11 cellular contexts compared by ENCODE assay signal in genomic region chr19:54035215-54036178, GRCh38. TPM values are rescaled to one million over a fixed set of nuclear protein-coding genes. Genes with fewer than 3 reads are reported as not detected.
A peak's percentile ranks its signal among the peaks of the same experiment; 100 is the strongest.
DNase-seq lines count a peak whose midpoint lies in the region; ATAC-seq and TF ChIP-seq lines count a peak whose summit lies in the region.
"Had no signal": no experiment of that assay in that cellular context is flagged by ENCODE, and none has a peak within 500 bp of the region (broad histone marks: within the 10 kb centered on the region; RNA-seq: fewer than 3 reads in every experiment).

No MANE protein-coding gene starts in this region.

- DNase-seq in ELR (ENCODE audit: low read depth) (peak; percentile 88), RWPE1 (ENCODE audit: low spot score) (peak; percentile 74), fibroblast of peridontal ligament (ENCODE audit: extremely low read depth) (peak; percentile 94), occipital lobe (lab: John Stamatoyannopoulos, UW) (peak; percentile 65), Right ventricle myocardium inferior (ENCODE audit: missing footprints) (no peak), nephron progenitor cell (no peak), NCI-H774 (lab: John Stamatoyannopoulos, UW) (no peak), GM13976 (ENCODE audit: low spot score) (no peak)
- DNase-seq: activated CD4-positive, alpha-beta T cell treated with anti-CD3 and anti-CD28 coated beads for 48 hours; DND-41; NK-92 treated with Interleukin-12 subunit alpha and Interleukin-12 subunit beta, amount 100 ng/mL, for 24 hours had no signal

- TF ChIP-seq CTCF in RWPE1 (conservative IDR thresholded peaks at IDR 0.05; ENCODE audit: low read depth) (no peak), nephron progenitor cell (IDR thresholded peaks at IDR 0.05) (no peak), GM13976 (IDR thresholded peaks at IDR 0.05; ENCODE audit: borderline replicate concordance, control extremely low read depth, extremely low read depth, insufficient read depth, missing control alignments) (no peak)

- in situ Hi-C loops in GM13976 (cut with MboI; ENCODE audit: low sequenced_read_pairs, unreplicated experiment), result no loop called here

- CTCF ChIA-PET in RWPE1 (lab: Yijun Ruan, JAX), result interaction anchor here (0.6 to 1.0 kb wide), 3 partner anchors 88 to 376 kb away, joined by 3 to 5 read pairs (median 4); no protein-coding TSS in a partner anchor

- no peaks in the 10 kb centered on the region for H3K36me3 Mint-ChIP-seq in nephron progenitor cell (ENCODE audit: low read depth)

- intact Hi-C loops in Right ventricle myocardium inferior (cut with DNase I), result no loop called here

- peaks cover 6% of the 10 kb centered on the region for H3K27me3 Mint-ChIP-seq in nephron progenitor cell (ENCODE audit: low read depth, poor library complexity)

- H3K27ac ChIP-seq in RWPE1, result peak overlapping the region; percentile 74

- H3K27ac Mint-ChIP-seq in nephron progenitor cell, result no peak overlapping the region

- H3K4me1 Mint-ChIP-seq in nephron progenitor cell, result peaks cover 14% of the 10 kb centered on the region

- no peak for ATAC-seq in Right ventricle myocardium inferior

- no peak overlapping the region for H3K4me3 Mint-ChIP-seq in nephron progenitor cell

- H3K9me3 Mint-ChIP-seq in nephron progenitor cell, result peaks cover 9% of the 10 kb centered on the region

- POLR2A ChIA-PET in RWPE1 (lab: Yijun Ruan, JAX; ENCODE audit: low non-redundant PET), result no interaction called here

RNA-seq across cellular contexts. Expression of gene VSTM1, which starts 28.2 kb away (rescaled TPM):
- total RNA-seq in occipital lobe (not detected), Right ventricle myocardium inferior (not detected)

RNA-seq across cellular contexts. Expression of gene CACNG6, which starts 44.1 kb away (rescaled TPM):
- total RNA-seq in occipital lobe (0.47 TPM), Right ventricle myocardium inferior (not detected)

RNA-seq across cellular contexts. Expression of gene TARM1, which starts 45.7 kb away (rescaled TPM):
- not detected for total RNA-seq in occipital lobe
- not detected for total RNA-seq in Right ventricle myocardium inferior

Comparison
In these comparisons a context has a peak if more than half of its experiments do, and no peak if none do; other contexts are left out.
1. DNase-seq: peak in ELR (single experiment), RWPE1 (single experiment), fibroblast of peridontal ligament (single experiment) and occipital lobe (single experiment); none in Right ventricle myocardium inferior (single experiment), nephron progenitor cell (single experiment), NCI-H774 (single experiment) and GM13976 (single experiment).